In genomic region chr3:29747991-29748390, GRCh38 we compare ENCODE assay signal across 22 cellular contexts.
DNase-seq lines count a peak whose midpoint lies in the region; ATAC-seq, FAIRE-seq and TF ChIP-seq lines count a peak whose summit lies in the region.
"Had no signal": no experiment of that assay in that cellular context is flagged by ENCODE, and none has a peak within 500 bp of the region (broad histone marks: within the 10 kb centered on the region; RNA-seq: fewer than 3 reads in every experiment).

No MANE protein-coding gene starts in this region.

- H4K20me1 ChIP-seq in keratinocyte (ENCODE audit: control insufficient read depth, extremely low read depth, insufficient read depth, low read length): no peaks in the 10 kb centered on the region
- H4K20me1 ChIP-seq: BLaER1 treated with 17β-estradiol and CSF1 and Interleukin-3, amounts not matched to agents 10 nM and 100 nM had no signal

- peak overlapping the region; percentile 22 for H3K4me2 ChIP-seq in keratinocyte (ENCODE audit: control insufficient read depth, extremely low read depth, insufficient read depth, low read depth, low read length)
- H3K4me2 ChIP-seq: A549; BLaER1 treated with 17β-estradiol and CSF1 and Interleukin-3, amounts not matched to agents 10 nM and 100 nM; GM23338; PC-9 had no signal

- TF ChIP-seq CTCF in RWPE1 (conservative IDR thresholded peaks at IDR 0.05; ENCODE audit: low read depth) (no peak), breast epithelium (IDR thresholded peaks at IDR 0.05) (no peak), fibroblast of pulmonary artery (IDR thresholded peaks at IDR 0.05; ENCODE audit: low read length, missing control alignments) (no peak), keratinocyte (optimal IDR thresholded peaks at IDR 0.05 in 1 of 3, IDR thresholded peaks at IDR 0.05 in 1 of 3, conservative IDR thresholded peaks at IDR 0.05 in 1 of 3; ENCODE audit: extremely low read depth in 1 of 3, insufficient read depth in 2 of 3, low read length in 3 of 3) (no peak)

- H3K27ac ChIP-seq in RWPE1 (no peak overlapping the region), breast epithelium (peak overlapping the region; percentile 61 to 64), keratinocyte (ENCODE audit: control insufficient read depth, insufficient read depth, low read length) (no peak overlapping the region)
- H3K27ac ChIP-seq: A549; BLaER1 treated with 17β-estradiol and CSF1 and Interleukin-3, amounts not matched to agents 10 nM and 100 nM; PC-9 had no signal

- H3K9me1 ChIP-seq in keratinocyte (ENCODE audit: control insufficient read depth, extremely low read depth, insufficient read depth, low read length): no peaks in the 10 kb centered on the region

- no peaks in the 10 kb centered on the region for H3K36me3 Mint-ChIP-seq in T-cell

- no peaks in the 10 kb centered on the region for H3K9me3 ChIP-seq in breast epithelium
- no peaks in the 10 kb centered on the region for H3K9me3 ChIP-seq in keratinocyte (ENCODE audit: control insufficient read depth, low read depth, low read length)
- H3K9me3 ChIP-seq: A549; BLaER1 treated with 17β-estradiol and CSF1 and Interleukin-3, amounts not matched to agents 10 nM and 100 nM; MG63 had no signal

- peak; percentile 13 for FAIRE-seq in keratinocyte (lab: Jason Lieb, UNC)
- FAIRE-seq: A549, G401.6 had no signal

- intact Hi-C loops in breast epithelium (cut with DNase I; ENCODE audit: low total_unique reads): no loop called here

- no peak for ATAC-seq in T-cell (replicated peaks in 1 of 4)
- ATAC-seq: A549, GM23338 had no signal

- peak overlapping the region; percentile 23 for H2AFZ ChIP-seq in keratinocyte (ENCODE audit: control insufficient read depth, low read length)
- H2AFZ ChIP-seq: GM23338, PC-9 had no signal

- peaks cover 0 to 2% of the 10 kb centered on the region in 2 donors for H3K27me3 Mint-ChIP-seq in T-cell

- CTCF ChIA-PET in RWPE1 (lab: Yijun Ruan, JAX) (no interaction called here), T-cell (lab: Charles Lee) (no interaction called here)

- H3K4me1 ChIP-seq in breast epithelium (no peaks in the 10 kb centered on the region), keratinocyte (ENCODE audit: control insufficient read depth, extremely low read depth, insufficient read depth, low read length) (no peaks in the 10 kb centered on the region)
- H3K4me1 ChIP-seq: A549 had no signal

- no peaks in the 10 kb centered on the region for H3K9me3 Mint-ChIP-seq in T-cell
- H3K9me3 Mint-ChIP-seq: CD4-positive, alpha-beta T cell; GM23338 had no signal

- H3K9ac ChIP-seq in keratinocyte (ENCODE audit: control insufficient read depth, extremely low read depth, insufficient read depth, low read length): no peak overlapping the region
- H3K9ac ChIP-seq: BLaER1 treated with 17β-estradiol and CSF1 and Interleukin-3, amounts not matched to agents 10 nM and 100 nM had no signal

- TF ChIP-seq POLR2A in breast epithelium (IDR thresholded peaks at IDR 0.05): no peak

- H3K4me3 Mint-ChIP-seq in T-cell: no peak overlapping the region
- H3K4me3 Mint-ChIP-seq: CD4-positive, alpha-beta T cell; GM23338; H9 had no signal

- H3K27ac Mint-ChIP-seq in T-cell: no peak overlapping the region
- H3K27ac Mint-ChIP-seq: CD4-positive, alpha-beta T cell; GM23338; H9 had no signal

- no peaks in the 10 kb centered on the region for H3K4me1 Mint-ChIP-seq in T-cell

- no peaks in the 10 kb centered on the region for H3K27me3 ChIP-seq in breast epithelium
- no peaks in the 10 kb centered on the region for H3K27me3 ChIP-seq in keratinocyte (ENCODE audit: control insufficient read depth, extremely low read depth, insufficient read depth, low read length)
- H3K27me3 ChIP-seq: BLaER1 treated with 17β-estradiol and CSF1 and Interleukin-3, amounts not matched to agents 10 nM and 100 nM; MG63 had no signal

- peak; percentile 2 for DNase-seq in RWPE1 (ENCODE audit: low spot score)
- DNase-seq in breast epithelium (ENCODE audit: low spot score in 2 of 2): no peak
- peak; percentile 58 for DNase-seq in fibroblast of pulmonary artery (ENCODE audit: low read depth)
- no peak for DNase-seq in keratinocyte (ENCODE audit: low read depth, low spot score)
- no peak for DNase-seq in NCI-H526 (lab: John Stamatoyannopoulos, UW)
- DNase-seq in DMS 273 (lab: John Stamatoyannopoulos, UW; ENCODE audit: unreplicated experiment): no peak
- no peak for DNase-seq in T-cell
- DNase-seq: AML-193; CD4-positive, alpha-beta T cell; H9; KBM-7; MG63; NCI-H1105 treated with DMSO at 0.1 percent for 48 hours; NCI-H2029 treated with DMSO at 0.1 percent for 48 hours; NCI-H446 treated with DMSO at 0.1 percent for 48 hours; NCI-H526 treated with DMSO at 0.1 percent for 48 hours; PC-9; SHP77 treated with DMSO at 0.1 percent for 48 hours had no signal

- POLR2A ChIA-PET in RWPE1 (lab: Yijun Ruan, JAX; ENCODE audit: low non-redundant PET) (no interaction called here), T-cell (lab: Charles Lee) (no interaction called here)

- H3K36me3 ChIP-seq in breast epithelium (no peaks in the 10 kb centered on the region), keratinocyte (ENCODE audit: control insufficient read depth in 2 of 2, extremely low read depth in 1 of 2, insufficient read depth in 2 of 2, low read length in 2 of 2) (no peaks in the 10 kb centered on the region)
- H3K36me3 ChIP-seq: BLaER1 treated with 17β-estradiol and CSF1 and Interleukin-3, amounts not matched to agents 10 nM and 100 nM; MG63 had no signal

- H3K4me3 ChIP-seq in breast epithelium (no peak overlapping the region), fibroblast of pulmonary artery (replicated peaks; ENCODE audit: low read depth, low read length) (no peak overlapping the region), keratinocyte (ENCODE audit: control insufficient read depth in 2 of 3, extremely low read depth in 1 of 3, insufficient read depth in 2 of 3, low read depth in 1 of 3, low read length in 3 of 3) (no peak overlapping the region)
- H3K4me3 ChIP-seq: A549; BLaER1 treated with 17β-estradiol and CSF1 and Interleukin-3, amounts not matched to agents 10 nM and 100 nM; GM23338; MG63; PC-9 had no signal

- dilution Hi-C loops in keratinocyte (cut with MboI; ENCODE audit: extremely low pct_ligation_motif_present, low sequenced_read_pairs): no loop called here

- H3K79me2 ChIP-seq in keratinocyte (ENCODE audit: control insufficient read depth, insufficient read depth, low read length): no peaks in the 10 kb centered on the region

Comparison
In these comparisons a context has a peak if more than half of its experiments do, and no peak if none do; other contexts are left out.
1. DNase-seq: peak in RWPE1 (single experiment) and fibroblast of pulmonary artery (single experiment); none in breast epithelium (0 of 2), keratinocyte (single experiment), NCI-H526 (0 of 2), DMS 273 (single experiment) and T-cell (0 of 34).
2. H3K27ac ChIP-seq: peak in breast epithelium (2 of 2); none in RWPE1 (single experiment) and keratinocyte (single experiment).